Comparison of ENCODE assay signal across 1 cellular context in the genomic region with DNA sequence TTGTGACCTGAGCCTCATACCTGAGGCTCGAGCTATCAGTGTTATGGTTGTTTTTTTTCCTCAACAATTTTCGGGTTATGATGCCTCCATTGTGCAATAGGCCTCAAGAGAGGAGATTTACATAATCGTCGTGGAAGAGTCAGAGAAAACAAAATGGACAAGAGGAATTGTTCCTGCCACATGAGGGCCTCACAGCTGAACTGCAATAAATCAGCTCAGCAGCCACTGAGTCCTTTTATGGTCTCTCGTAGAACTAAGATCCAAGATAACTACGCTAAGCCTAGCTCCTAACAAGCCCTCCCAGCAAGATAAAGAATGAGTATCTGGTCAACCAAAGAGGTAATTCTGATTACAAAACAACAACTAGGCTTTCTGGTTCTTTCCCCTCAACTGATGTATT.
TF ChIP-seq lines count a peak whose summit lies in the region.

No MANE protein-coding gene starts in this region.

TF ChIP-seq in HEK293, 187 proteins besides CTCF, POLR2A, EP300 and RAD21 (continued from another document and continues in another):
- TF ChIP-seq, protein P1, sequence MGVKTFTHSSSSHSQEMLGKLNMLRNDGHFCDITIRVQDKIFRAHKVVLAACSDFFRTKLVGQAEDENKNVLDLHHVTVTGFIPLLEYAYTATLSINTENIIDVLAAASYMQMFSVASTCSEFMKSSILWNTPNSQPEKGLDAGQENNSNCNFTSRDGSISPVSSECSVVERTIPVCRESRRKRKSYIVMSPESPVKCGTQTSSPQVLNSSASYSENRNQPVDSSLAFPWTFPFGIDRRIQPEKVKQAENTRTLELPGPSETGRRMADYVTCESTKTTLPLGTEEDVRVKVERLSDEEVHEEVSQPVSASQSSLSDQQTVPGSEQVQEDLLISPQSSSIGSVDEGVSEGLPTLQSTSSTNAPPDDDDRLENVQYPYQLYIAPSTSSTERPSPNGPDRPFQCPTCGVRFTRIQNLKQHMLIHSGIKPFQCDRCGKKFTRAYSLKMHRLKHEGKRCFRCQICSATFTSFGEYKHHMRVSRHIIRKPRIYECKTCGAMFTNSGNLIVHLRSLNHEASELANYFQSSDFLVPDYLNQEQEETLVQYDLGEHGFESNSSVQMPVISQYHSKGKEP (tag by site-specific recombination; IDR thresholded peaks at IDR 0.05): no peak
- TF ChIP-seq ZNF140 (tag by site-specific recombination; IDR thresholded peaks at IDR 0.05) (no peak), KLF10 (tag by site-specific recombination; IDR thresholded peaks at IDR 0.05) (no peak), GLIS1 (tag by site-specific recombination; IDR thresholded peaks at IDR 0.05) (peak; percentile 67), ZNF146 (tag by site-specific recombination; IDR thresholded peaks at IDR 0.05) (no peak), ZNF24 (tag by site-specific recombination; IDR thresholded peaks at IDR 0.05) (no peak), ZNF239 (tag by site-specific recombination; IDR thresholded peaks at IDR 0.05) (no peak), TRIM28 (IDR thresholded peaks at IDR 0.05; ENCODE audit: borderline replicate concordance, low read length) (peak; percentile 51; the same call in 1 of the 2 replicates), ZNF776 (tag by site-specific recombination; IDR thresholded peaks at IDR 0.05; ENCODE audit: borderline replicate concordance) (no peak), ZNF791 (tag by site-specific recombination; IDR thresholded peaks at IDR 0.05) (no peak), ZNF701 (tag by site-specific recombination; IDR thresholded peaks at IDR 0.05) (no peak), ZBTB1 (tag by site-specific recombination; IDR thresholded peaks at IDR 0.05) (no peak), ZNF544 (tag by site-specific recombination; IDR thresholded peaks at IDR 0.05) (no peak), BCL11A (tag by site-specific recombination; IDR thresholded peaks at IDR 0.05; ENCODE audit: low read depth) (no peak), ZNF404 (tag by site-specific recombination; IDR thresholded peaks at IDR 0.05) (no peak), ZNF426 (tag by site-specific recombination; IDR thresholded peaks at IDR 0.05) (no peak), SP2 (tag by site-specific recombination; IDR thresholded peaks at IDR 0.05) (no peak), ZNF654 (tag by site-specific recombination; IDR thresholded peaks at IDR 0.05; ENCODE audit: low read depth) (no peak; the same call in 1 of the 2 replicates), ZNF670 (tag by site-specific recombination; IDR thresholded peaks at IDR 0.05; ENCODE audit: low read depth) (no peak), ZNF354C (tag by site-specific recombination; IDR thresholded peaks at IDR 0.05; ENCODE audit: borderline replicate concordance, low read depth) (no peak), ZNF138 (tag by site-specific recombination; IDR thresholded peaks at IDR 0.05; ENCODE audit: borderline replicate concordance) (no peak), OSR2 (tag by site-specific recombination; IDR thresholded peaks at IDR 0.05) (peak; percentile 47; the same call in 1 of the 2 replicates), KLF1 (tag by site-specific recombination; IDR thresholded peaks at IDR 0.05) (no peak), ZIC2 (tag by site-specific recombination; IDR thresholded peaks at IDR 0.05) (0 out of 2 replicates have a peak, but pooled peaks have one; percentile 24), FEZF1 (tag by site-specific recombination; IDR thresholded peaks at IDR 0.05) (peak; percentile 98), ZNF658 (tag by site-specific recombination; IDR thresholded peaks at IDR 0.05) (no peak), ZNF112 (tag by site-specific recombination; IDR thresholded peaks at IDR 0.05) (no peak), ZNF560 (tag by site-specific recombination; IDR thresholded peaks at IDR 0.05; ENCODE audit: borderline replicate concordance) (no peak), SALL2 (tag by site-specific recombination; IDR thresholded peaks at IDR 0.05; ENCODE audit: borderline replicate concordance) (no peak), ZEB2 (tag by site-specific recombination; IDR thresholded peaks at IDR 0.05) (peak; percentile 42; the same call in 1 of the 2 replicates), PRDM1 (tag by site-specific recombination; IDR thresholded peaks at IDR 0.05) (no peak), ZNF707 (tag by site-specific recombination; IDR thresholded peaks at IDR 0.05) (no peak), ZNF157 (tag by site-specific recombination; IDR thresholded peaks at IDR 0.05) (no peak)
- TF ChIP-seq, protein P2, sequence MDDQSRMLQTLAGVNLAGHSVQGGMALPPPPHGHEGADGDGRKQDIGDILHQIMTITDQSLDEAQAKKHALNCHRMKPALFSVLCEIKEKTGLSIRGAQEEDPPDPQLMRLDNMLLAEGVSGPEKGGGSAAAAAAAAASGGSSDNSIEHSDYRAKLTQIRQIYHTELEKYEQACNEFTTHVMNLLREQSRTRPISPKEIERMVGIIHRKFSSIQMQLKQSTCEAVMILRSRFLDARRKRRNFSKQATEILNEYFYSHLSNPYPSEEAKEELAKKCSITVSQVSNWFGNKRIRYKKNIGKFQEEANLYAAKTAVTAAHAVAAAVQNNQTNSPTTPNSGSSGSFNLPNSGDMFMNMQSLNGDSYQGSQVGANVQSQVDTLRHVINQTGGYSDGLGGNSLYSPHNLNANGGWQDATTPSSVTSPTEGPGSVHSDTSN (CRISPR knock-in tag; IDR thresholded peaks at IDR 0.05): no peak
- TF ChIP-seq, protein P3, sequence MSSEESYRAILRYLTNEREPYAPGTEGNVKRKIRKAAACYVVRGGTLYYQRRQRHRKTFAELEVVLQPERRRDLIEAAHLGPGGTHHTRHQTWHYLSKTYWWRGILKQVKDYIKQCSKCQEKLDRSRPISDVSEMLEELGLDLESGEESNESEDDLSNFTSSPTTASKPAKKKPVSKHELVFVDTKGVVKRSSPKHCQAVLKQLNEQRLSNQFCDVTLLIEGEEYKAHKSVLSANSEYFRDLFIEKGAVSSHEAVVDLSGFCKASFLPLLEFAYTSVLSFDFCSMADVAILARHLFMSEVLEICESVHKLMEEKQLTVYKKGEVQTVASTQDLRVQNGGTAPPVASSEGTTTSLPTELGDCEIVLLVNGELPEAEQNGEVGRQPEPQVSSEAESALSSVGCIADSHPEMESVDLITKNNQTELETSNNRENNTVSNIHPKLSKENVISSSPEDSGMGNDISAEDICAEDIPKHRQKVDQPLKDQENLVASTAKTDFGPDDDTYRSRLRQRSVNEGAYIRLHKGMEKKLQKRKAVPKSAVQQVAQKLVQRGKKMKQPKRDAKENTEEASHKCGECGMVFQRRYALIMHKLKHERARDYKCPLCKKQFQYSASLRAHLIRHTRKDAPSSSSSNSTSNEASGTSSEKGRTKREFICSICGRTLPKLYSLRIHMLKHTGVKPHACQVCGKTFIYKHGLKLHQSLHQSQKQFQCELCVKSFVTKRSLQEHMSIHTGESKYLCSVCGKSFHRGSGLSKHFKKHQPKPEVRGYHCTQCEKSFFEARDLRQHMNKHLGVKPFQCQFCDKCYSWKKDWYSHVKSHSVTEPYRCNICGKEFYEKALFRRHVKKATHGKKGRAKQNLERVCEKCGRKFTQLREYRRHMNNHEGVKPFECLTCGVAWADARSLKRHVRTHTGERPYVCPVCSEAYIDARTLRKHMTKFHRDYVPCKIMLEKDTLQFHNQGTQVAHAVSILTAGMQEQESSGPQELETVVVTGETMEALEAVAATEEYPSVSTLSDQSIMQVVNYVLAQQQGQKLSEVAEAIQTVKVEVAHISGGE (tag by site-specific recombination; conservative IDR thresholded peaks at IDR 0.05; ENCODE audit: low read depth): no peak
- TF ChIP-seq, protein P4, sequence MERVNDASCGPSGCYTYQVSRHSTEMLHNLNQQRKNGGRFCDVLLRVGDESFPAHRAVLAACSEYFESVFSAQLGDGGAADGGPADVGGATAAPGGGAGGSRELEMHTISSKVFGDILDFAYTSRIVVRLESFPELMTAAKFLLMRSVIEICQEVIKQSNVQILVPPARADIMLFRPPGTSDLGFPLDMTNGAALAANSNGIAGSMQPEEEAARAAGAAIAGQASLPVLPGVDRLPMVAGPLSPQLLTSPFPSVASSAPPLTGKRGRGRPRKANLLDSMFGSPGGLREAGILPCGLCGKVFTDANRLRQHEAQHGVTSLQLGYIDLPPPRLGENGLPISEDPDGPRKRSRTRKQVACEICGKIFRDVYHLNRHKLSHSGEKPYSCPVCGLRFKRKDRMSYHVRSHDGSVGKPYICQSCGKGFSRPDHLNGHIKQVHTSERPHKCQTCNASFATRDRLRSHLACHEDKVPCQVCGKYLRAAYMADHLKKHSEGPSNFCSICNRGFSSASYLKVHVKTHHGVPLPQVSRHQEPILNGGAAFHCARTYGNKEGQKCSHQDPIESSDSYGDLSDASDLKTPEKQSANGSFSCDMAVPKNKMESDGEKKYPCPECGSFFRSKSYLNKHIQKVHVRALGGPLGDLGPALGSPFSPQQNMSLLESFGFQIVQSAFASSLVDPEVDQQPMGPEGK (tag by site-specific recombination; IDR thresholded peaks at IDR 0.05): no peak
- TF ChIP-seq, protein P5, sequence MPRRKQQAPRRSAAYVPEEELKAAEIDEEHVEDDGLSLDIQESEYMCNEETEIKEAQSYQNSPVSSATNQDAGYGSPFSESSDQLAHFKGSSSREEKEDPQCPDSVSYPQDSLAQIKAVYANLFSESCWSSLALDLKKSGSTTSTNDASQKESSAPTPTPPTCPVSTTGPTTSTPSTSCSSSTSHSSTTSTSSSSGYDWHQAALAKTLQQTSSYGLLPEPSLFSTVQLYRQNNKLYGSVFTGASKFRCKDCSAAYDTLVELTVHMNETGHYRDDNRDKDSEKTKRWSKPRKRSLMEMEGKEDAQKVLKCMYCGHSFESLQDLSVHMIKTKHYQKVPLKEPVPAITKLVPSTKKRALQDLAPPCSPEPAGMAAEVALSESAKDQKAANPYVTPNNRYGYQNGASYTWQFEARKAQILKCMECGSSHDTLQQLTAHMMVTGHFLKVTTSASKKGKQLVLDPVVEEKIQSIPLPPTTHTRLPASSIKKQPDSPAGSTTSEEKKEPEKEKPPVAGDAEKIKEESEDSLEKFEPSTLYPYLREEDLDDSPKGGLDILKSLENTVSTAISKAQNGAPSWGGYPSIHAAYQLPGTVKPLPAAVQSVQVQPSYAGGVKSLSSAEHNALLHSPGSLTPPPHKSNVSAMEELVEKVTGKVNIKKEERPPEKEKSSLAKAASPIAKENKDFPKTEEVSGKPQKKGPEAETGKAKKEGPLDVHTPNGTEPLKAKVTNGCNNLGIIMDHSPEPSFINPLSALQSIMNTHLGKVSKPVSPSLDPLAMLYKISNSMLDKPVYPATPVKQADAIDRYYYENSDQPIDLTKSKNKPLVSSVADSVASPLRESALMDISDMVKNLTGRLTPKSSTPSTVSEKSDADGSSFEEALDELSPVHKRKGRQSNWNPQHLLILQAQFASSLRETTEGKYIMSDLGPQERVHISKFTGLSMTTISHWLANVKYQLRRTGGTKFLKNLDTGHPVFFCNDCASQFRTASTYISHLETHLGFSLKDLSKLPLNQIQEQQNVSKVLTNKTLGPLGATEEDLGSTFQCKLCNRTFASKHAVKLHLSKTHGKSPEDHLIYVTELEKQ (tag by site-specific recombination; IDR thresholded peaks at IDR 0.05; ENCODE audit: borderline replicate concordance): peak; percentile 30; the same call in 1 of the 2 replicates
- TF ChIP-seq, protein P6, sequence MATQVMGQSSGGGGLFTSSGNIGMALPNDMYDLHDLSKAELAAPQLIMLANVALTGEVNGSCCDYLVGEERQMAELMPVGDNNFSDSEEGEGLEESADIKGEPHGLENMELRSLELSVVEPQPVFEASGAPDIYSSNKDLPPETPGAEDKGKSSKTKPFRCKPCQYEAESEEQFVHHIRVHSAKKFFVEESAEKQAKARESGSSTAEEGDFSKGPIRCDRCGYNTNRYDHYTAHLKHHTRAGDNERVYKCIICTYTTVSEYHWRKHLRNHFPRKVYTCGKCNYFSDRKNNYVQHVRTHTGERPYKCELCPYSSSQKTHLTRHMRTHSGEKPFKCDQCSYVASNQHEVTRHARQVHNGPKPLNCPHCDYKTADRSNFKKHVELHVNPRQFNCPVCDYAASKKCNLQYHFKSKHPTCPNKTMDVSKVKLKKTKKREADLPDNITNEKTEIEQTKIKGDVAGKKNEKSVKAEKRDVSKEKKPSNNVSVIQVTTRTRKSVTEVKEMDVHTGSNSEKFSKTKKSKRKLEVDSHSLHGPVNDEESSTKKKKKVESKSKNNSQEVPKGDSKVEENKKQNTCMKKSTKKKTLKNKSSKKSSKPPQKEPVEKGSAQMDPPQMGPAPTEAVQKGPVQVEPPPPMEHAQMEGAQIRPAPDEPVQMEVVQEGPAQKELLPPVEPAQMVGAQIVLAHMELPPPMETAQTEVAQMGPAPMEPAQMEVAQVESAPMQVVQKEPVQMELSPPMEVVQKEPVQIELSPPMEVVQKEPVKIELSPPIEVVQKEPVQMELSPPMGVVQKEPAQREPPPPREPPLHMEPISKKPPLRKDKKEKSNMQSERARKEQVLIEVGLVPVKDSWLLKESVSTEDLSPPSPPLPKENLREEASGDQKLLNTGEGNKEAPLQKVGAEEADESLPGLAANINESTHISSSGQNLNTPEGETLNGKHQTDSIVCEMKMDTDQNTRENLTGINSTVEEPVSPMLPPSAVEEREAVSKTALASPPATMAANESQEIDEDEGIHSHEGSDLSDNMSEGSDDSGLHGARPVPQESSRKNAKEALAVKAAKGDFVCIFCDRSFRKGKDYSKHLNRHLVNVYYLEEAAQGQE (tag by site-specific recombination; IDR thresholded peaks at IDR 0.05): no peak
- TF ChIP-seq, protein P7, sequence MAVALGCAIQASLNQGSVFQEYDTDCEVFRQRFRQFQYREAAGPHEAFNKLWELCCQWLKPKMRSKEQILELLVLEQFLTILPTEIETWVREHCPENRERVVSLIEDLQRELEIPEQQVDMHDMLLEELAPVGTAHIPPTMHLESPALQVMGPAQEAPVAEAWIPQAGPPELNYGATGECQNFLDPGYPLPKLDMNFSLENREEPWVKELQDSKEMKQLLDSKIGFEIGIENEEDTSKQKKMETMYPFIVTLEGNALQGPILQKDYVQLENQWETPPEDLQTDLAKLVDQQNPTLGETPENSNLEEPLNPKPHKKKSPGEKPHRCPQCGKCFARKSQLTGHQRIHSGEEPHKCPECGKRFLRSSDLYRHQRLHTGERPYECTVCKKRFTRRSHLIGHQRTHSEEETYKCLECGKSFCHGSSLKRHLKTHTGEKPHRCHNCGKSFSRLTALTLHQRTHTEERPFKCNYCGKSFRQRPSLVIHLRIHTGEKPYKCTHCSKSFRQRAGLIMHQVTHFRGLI (tag by site-specific recombination; IDR thresholded peaks at IDR 0.05): no peak; the same call in 1 of the 2 replicates
- TF ChIP-seq, protein P8, sequence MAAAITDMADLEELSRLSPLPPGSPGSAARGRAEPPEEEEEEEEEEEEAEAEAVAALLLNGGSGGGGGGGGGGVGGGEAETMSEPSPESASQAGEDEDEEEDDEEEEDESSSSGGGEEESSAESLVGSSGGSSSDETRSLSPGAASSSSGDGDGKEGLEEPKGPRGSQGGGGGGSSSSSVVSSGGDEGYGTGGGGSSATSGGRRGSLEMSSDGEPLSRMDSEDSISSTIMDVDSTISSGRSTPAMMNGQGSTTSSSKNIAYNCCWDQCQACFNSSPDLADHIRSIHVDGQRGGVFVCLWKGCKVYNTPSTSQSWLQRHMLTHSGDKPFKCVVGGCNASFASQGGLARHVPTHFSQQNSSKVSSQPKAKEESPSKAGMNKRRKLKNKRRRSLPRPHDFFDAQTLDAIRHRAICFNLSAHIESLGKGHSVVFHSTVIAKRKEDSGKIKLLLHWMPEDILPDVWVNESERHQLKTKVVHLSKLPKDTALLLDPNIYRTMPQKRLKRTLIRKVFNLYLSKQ (tag by site-specific recombination; IDR thresholded peaks at IDR 0.05; ENCODE audit: borderline replicate concordance): no peak
- TF ChIP-seq, protein P9, sequence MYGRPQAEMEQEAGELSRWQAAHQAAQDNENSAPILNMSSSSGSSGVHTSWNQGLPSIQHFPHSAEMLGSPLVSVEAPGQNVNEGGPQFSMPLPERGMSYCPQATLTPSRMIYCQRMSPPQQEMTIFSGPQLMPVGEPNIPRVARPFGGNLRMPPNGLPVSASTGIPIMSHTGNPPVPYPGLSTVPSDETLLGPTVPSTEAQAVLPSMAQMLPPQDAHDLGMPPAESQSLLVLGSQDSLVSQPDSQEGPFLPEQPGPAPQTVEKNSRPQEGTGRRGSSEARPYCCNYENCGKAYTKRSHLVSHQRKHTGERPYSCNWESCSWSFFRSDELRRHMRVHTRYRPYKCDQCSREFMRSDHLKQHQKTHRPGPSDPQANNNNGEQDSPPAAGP (tag by site-specific recombination; IDR thresholded peaks at IDR 0.05): no peak
